In the genomic region with DNA sequence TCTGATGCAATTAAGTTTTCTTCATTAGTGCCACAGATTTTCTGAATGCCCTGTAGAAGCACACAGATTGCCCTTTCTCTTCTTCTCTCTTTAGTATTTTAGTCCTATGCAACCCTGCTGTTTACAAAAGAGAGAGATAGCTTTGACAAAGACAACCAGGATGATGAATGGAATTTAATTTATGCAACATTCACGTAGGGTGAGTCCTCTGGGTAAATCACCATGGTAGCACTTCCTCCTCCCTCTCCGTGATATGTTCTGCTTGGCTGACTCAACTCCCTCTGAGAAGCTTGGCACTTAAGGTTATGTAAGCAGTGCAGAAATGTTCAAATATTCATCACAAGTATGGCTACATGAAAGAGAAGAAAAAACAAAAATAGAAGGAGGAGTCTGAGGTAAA, we compare ENCODE assay signal across 9 cellular contexts.
DNase-seq lines count a peak whose midpoint lies in the region; ATAC-seq and TF ChIP-seq lines count a peak whose summit lies in the region.
"Had no signal": no experiment of that assay in that cellular context is flagged by ENCODE, and none has a peak within 500 bp of the region (broad histone marks: within the 10 kb centered on the region; RNA-seq: fewer than 3 reads in every experiment).

No MANE protein-coding gene starts in this region.

- H3K27me3 Mint-ChIP-seq in T-helper 2 cell treated with Interferon-gamma antibody and Interleukin-4, amounts not matched to agents 5 μg/mL and 100 μg/mL, for 36 hours (ENCODE audit: low read depth), result no peaks in the 10 kb centered on the region

- in situ Hi-C loops in mammary epithelial cell (cut with MboI; ENCODE audit: low sequenced_read_pairs in 2 of 2), result no loop called here

- H3K9me3 ChIP-seq in mammary epithelial cell (replicated peaks; ENCODE audit: insufficient read depth, low read length), result no peaks in the 10 kb centered on the region
- H3K9me3 ChIP-seq: SJSA1 had no signal

- H3K27ac Mint-ChIP-seq in T-helper 2 cell treated with Interferon-gamma antibody and Interleukin-4, amounts not matched to agents 5 μg/mL and 100 μg/mL, for 36 hours, result no peak overlapping the region

- no peaks in the 10 kb centered on the region for H4K20me1 ChIP-seq in mammary epithelial cell (ENCODE audit: insufficient read depth, low read length)

- intact Hi-C loops in mammary epithelial cell (cut with micrococcal nuclease), result no loop called here

- no peak overlapping the region for H2AFZ ChIP-seq in mammary epithelial cell (ENCODE audit: low read depth, low read length)

- WGBS in mammary epithelial cell (ENCODE audit: low coverage, missing lambda C conversion rate), result 21% methylated on average over 2 of the region's 2 CpGs

- no peak overlapping the region for H3K4me3 Mint-ChIP-seq in T-helper 2 cell treated with Interferon-gamma antibody and Interleukin-4, amounts not matched to agents 5 μg/mL and 100 μg/mL, for 36 hours

- CTCF ChIA-PET in mammary epithelial cell (lab: Charles Lee; ENCODE audit: low non-redundant PET), result no interaction called here

- H3K27me3 ChIP-seq in mammary epithelial cell (ENCODE audit: insufficient read depth, low read length), result no peaks in the 10 kb centered on the region
- H3K27me3 ChIP-seq: SJSA1 had no signal

- no peak overlapping the region for H3K4me2 ChIP-seq in mammary epithelial cell (ENCODE audit: insufficient read depth, low read depth, low read length)

- ATAC-seq in GM18870 (IDR thresholded peaks at IDR 0.05; ENCODE audit: unreplicated experiment) (no peak), HG02973 (IDR thresholded peaks at IDR 0.05; ENCODE audit: unreplicated experiment) (no peak)

- no peak overlapping the region for H3K27ac ChIP-seq in mammary epithelial cell (ENCODE audit: insufficient read depth, low read depth, low read length)
- H3K27ac ChIP-seq: SJSA1 had no signal

- no peaks in the 10 kb centered on the region for H3K4me1 ChIP-seq in mammary epithelial cell (ENCODE audit: insufficient read depth, low read length)

- H3K4me3 ChIP-seq in mammary epithelial cell (replicated peaks in 1 of 3; ENCODE audit: insufficient read depth in 1 of 3, low read depth in 2 of 3, low read length in 3 of 3), result no peak overlapping the region
- H3K4me3 ChIP-seq: SJSA1 had no signal

- no TSS peak for BruUV-seq in mammary epithelial cell (replicated peaks; lab: Mats Ljungman, UMichigan)

- peaks cover 4% of the 10 kb centered on the region for H3K4me1 Mint-ChIP-seq in T-helper 2 cell treated with Interferon-gamma antibody and Interleukin-4, amounts not matched to agents 5 μg/mL and 100 μg/mL, for 36 hours (ENCODE audit: low read depth)

- no peaks in the 10 kb centered on the region for H3K36me3 Mint-ChIP-seq in T-helper 2 cell treated with Interferon-gamma antibody and Interleukin-4, amounts not matched to agents 5 μg/mL and 100 μg/mL, for 36 hours (ENCODE audit: low read depth)

- H3K36me3 ChIP-seq in mammary epithelial cell (ENCODE audit: insufficient read depth, low read length), result no peaks in the 10 kb centered on the region
- H3K36me3 ChIP-seq: SJSA1 had no signal

- dilution Hi-C loops in mammary epithelial cell (cut with HindIII; ENCODE audit: low sequenced_read_pairs), result no loop called here

- no peak for TF ChIP-seq CTCF in mammary epithelial cell (conservative IDR thresholded peaks at IDR 0.05 in 1 of 2, IDR thresholded peaks at IDR 0.05 in 1 of 2; ENCODE audit: extremely low read depth in 1 of 2, insufficient read depth in 1 of 2, low read depth in 1 of 2, low read length in 2 of 2)

- H3K79me2 ChIP-seq in mammary epithelial cell (ENCODE audit: insufficient read depth, low read length), result no peaks in the 10 kb centered on the region

- H3K9me3 Mint-ChIP-seq in T-helper 2 cell treated with Interferon-gamma antibody and Interleukin-4, amounts not matched to agents 5 μg/mL and 100 μg/mL, for 36 hours, result no peaks in the 10 kb centered on the region

- DNase-seq in CD1c-positive myeloid dendritic cell (ENCODE audit: extremely low spot score) (peak; percentile 19), NCI-H187 (lab: John Stamatoyannopoulos, UW) (peak; percentile 38 to 65), mammary epithelial cell (peak; percentile 51), middle frontal gyrus (ENCODE audit: extremely low spot score, low spot score) (peak; percentile 21), NCI-H82 (lab: John Stamatoyannopoulos, UW) (no peak)
- DNase-seq in T-helper 2 cell treated with Interferon-gamma antibody and Interleukin-4, amounts not matched to agents 5 μg/mL and 100 μg/mL, for 36 hours (ENCODE audit: low spot score), result no peak

- H3K9ac ChIP-seq in mammary epithelial cell (ENCODE audit: insufficient read depth, low read length), result no peak overlapping the region

Comparison
In these comparisons a context has a peak if more than half of its experiments do, and no peak if none do; other contexts are left out.
1. DNase-seq: peak in CD1c-positive myeloid dendritic cell (single experiment), NCI-H187 (2 of 2), mammary epithelial cell (single experiment) and middle frontal gyrus (single experiment); none in T-helper 2 cell treated with Interferon-gamma antibody and Interleukin-4, amounts not matched to agents 5 μg/mL and 100 μg/mL, for 36 hours (single experiment) and NCI-H82 (single experiment).